ENCODE assay signal across 25 cellular contexts in genomic region chr5:61270510-61271165, GRCh38.
"Had no signal": no experiment of that assay in that cellular context is flagged by ENCODE, and none has a peak within 500 bp of the region (broad histone marks: within the 10 kb centered on the region; RNA-seq: fewer than 3 reads in every experiment).

No MANE protein-coding gene starts in this region.

- H3K4me3 ChIP-seq: coronary artery, dorsolateral prefrontal cortex, esophagus muscularis mucosa, lower lobe of right lung, mucosa of descending colon, right lobe of liver, testis, tibial artery had no signal

- H2AFZ ChIP-seq: parathyroid adenoma had no signal

- DNase-seq: dorsolateral prefrontal cortex; effector CD4-positive, alpha-beta T cell; foreskin melanocyte; hypothalamus; immature natural killer cell; islet precursor cell; kidney glomerular epithelial cell; left ventricle myocardium superior; lower lobe of right lung; mesenchymal stem cell; mucosa of descending colon; naive B cell; right lobe of liver; small intestine; stimulated activated CD4-positive, alpha-beta T cell treated with anti-CD3 and anti-CD28 coated beads, Interleukin-1b, Interleukin-23, amount 100 ng/mL, for 48 hours; stimulated activated CD4-positive, alpha-beta T cell treated with anti-CD3 and anti-CD28 coated beads, Interleukin-4, amount 100 ng/mL, for 1 hour; stimulated activated CD8-positive, alpha-beta memory T cell treated with anti-CD3 and anti-CD28 coated beads, Interleukin-4, amount 100 ng/mL, for 48 hours; stimulated activated naive CD4-positive, alpha-beta T cell; substantia nigra; testis; tibial artery had no signal

- H3K9me3 ChIP-seq: esophagus muscularis mucosa, lower lobe of right lung, mucosa of descending colon, right lobe of liver, testis, tibial artery had no signal

- H3K36me3 ChIP-seq: esophagus muscularis mucosa, lower lobe of right lung, right lobe of liver, tibial artery had no signal

- H3K79me2 ChIP-seq: parathyroid adenoma had no signal

- H3K27ac ChIP-seq: coronary artery, dorsolateral prefrontal cortex, epithelial cell of prostate, esophagus muscularis mucosa, lower lobe of right lung, parathyroid adenoma, right lobe of liver, testis, tibial artery had no signal

- H3K9ac ChIP-seq: parathyroid adenoma had no signal

- H3K27me3 ChIP-seq: dorsolateral prefrontal cortex, esophagus muscularis mucosa, testis, tibial artery had no signal

- ATAC-seq: left ventricle myocardium superior, lower lobe of right lung, mucosa of descending colon had no signal

- H3K4me1 ChIP-seq: parathyroid adenoma, right lobe of liver, tibial artery had no signal
